Comparison of ENCODE assay signal across 17 cellular contexts in genomic region chr2:47311764-47312503, GRCh38. TPM values are rescaled to one million over a fixed set of nuclear protein-coding genes. Genes with fewer than 3 reads are reported as not detected.
A peak's percentile ranks its signal among the peaks of the same experiment; 100 is the strongest.
DNase-seq lines count a peak whose midpoint lies in the region; ATAC-seq and TF ChIP-seq lines count a peak whose summit lies in the region.
"Had no signal": no experiment of that assay in that cellular context is flagged by ENCODE, and none has a peak within 500 bp of the region (broad histone marks: within the 10 kb centered on the region; RNA-seq: fewer than 3 reads in every experiment).

No MANE protein-coding gene starts in this region.

- H3K9me3 Mint-ChIP-seq in activated B cell treated with CpG ODN at 0.5 μM for 24 hours = no peaks in the 10 kb centered on the region
- H3K9me3 Mint-ChIP-seq: activated CD4-positive, alpha-beta T cell treated with anti-CD3 and anti-CD28 coated beads, Interleukin-2, amount 10 ng/mL, durations not matched to agents 24 days and 14 days; naive thymus-derived CD8-positive, alpha-beta T cell; stimulated activated naive CD8-positive, alpha-beta T cell treated with anti-CD3 and anti-CD28 coated beads, Interleukin-15, Interleukin-2, amounts not matched to agents 100 ng/mL and 50 ng/mL, for 24 hours had no signal

- H3K27me3 ChIP-seq in HL-60 (ENCODE audit: insufficient read depth, poor library complexity, severe bottlenecking) (no peaks in the 10 kb centered on the region), layer of hippocampus (ENCODE audit: control insufficient read depth, insufficient read depth, low read length) (no peaks in the 10 kb centered on the region), subcutaneous abdominal adipose tissue (ENCODE audit: control insufficient read depth in 5 of 5, insufficient read depth in 4 of 5, low read length in 5 of 5) (no peaks in the 10 kb centered on the region)

- H3K27ac ChIP-seq in HL-60 (replicated peaks) = peak overlapping the region; percentile 87
- peak overlapping the region; percentile 99 for H3K27ac ChIP-seq in layer of hippocampus (ENCODE audit: low read depth, low read length)
- peak overlapping the region; percentile 92 for H3K27ac ChIP-seq in subcutaneous abdominal adipose tissue (ENCODE audit: low read depth, low read length)
- H3K27ac ChIP-seq: epithelial cell of prostate had no signal

- H3K4me1 Mint-ChIP-seq in activated B cell treated with CpG ODN at 0.5 μM for 24 hours = peaks cover 46% of the 10 kb centered on the region
- H3K4me1 Mint-ChIP-seq: activated CD4-positive, alpha-beta T cell treated with anti-CD3 and anti-CD28 coated beads, Interleukin-2, amount 10 ng/mL, durations not matched to agents 24 days and 14 days had no signal

- peaks cover 6 to 34% (median 25%) of the 10 kb centered on the region in 5 donors for H3K4me1 ChIP-seq in subcutaneous abdominal adipose tissue (ENCODE audit: control insufficient read depth in 5 of 5, insufficient read depth in 5 of 5, low read length in 5 of 5)

- DNase-seq in HL-60 (ENCODE audit: low read depth in 1 of 2, low spot score in 1 of 2) (no peak), activated B cell treated with CpG ODN at 0.5 μM for 24 hours (no peak), Kasumi-1 (lab: John Stamatoyannopoulos, UW) (no peak)
- DNase-seq in activated effector memory CD4-positive, alpha-beta T cell treated with anti-CD3 and anti-CD28 coated beads, Interleukin-2, amount 50 U/mL, for 16 hours = no peak
- DNase-seq: activated CD4-positive, alpha-beta T cell treated with anti-CD3 and anti-CD28 coated beads, Interleukin-2, amount 10 ng/mL, durations not matched to agents 24 days and 14 days; activated naive CD4-positive, alpha-beta T cell treated with anti-CD3 and anti-CD28 coated beads, Interleukin-2, amount 50 U/mL, for 16 hours; cortex of kidney; GF-D8; naive thymus-derived CD8-positive, alpha-beta T cell; NCI-H2081; NCI-H526 treated with DMSO at 0.1 percent for 48 hours had no signal

- CTCF ChIA-PET in activated B cell treated with CpG ODN at 0.5 μM for 24 hours (lab: Charles Lee) = interaction anchor here (1.5 kb wide), 1 partner anchor 23 kb away, joined by 3 read pairs; no protein-coding TSS in a partner anchor

- peak overlapping the region; percentile 44 for H3K27ac Mint-ChIP-seq in activated B cell treated with CpG ODN at 0.5 μM for 24 hours
- H3K27ac Mint-ChIP-seq: activated CD4-positive, alpha-beta T cell treated with anti-CD3 and anti-CD28 coated beads, Interleukin-2, amount 10 ng/mL, durations not matched to agents 24 days and 14 days; naive thymus-derived CD8-positive, alpha-beta T cell; stimulated activated naive CD8-positive, alpha-beta T cell treated with anti-CD3 and anti-CD28 coated beads, Interleukin-15, Interleukin-2, amounts not matched to agents 100 ng/mL and 50 ng/mL, for 24 hours had no signal

- H3K36me3 ChIP-seq in subcutaneous abdominal adipose tissue (ENCODE audit: control insufficient read depth in 5 of 5, insufficient read depth in 5 of 5, low read length in 5 of 5) = no peaks in the 10 kb centered on the region

- H3K4me3 Mint-ChIP-seq in activated B cell treated with CpG ODN at 0.5 μM for 24 hours = no peak overlapping the region
- H3K4me3 Mint-ChIP-seq: activated CD4-positive, alpha-beta T cell treated with anti-CD3 and anti-CD28 coated beads, Interleukin-2, amount 10 ng/mL, durations not matched to agents 24 days and 14 days; naive thymus-derived CD8-positive, alpha-beta T cell; stimulated activated naive CD8-positive, alpha-beta T cell treated with anti-CD3 and anti-CD28 coated beads, Interleukin-15, Interleukin-2, amounts not matched to agents 100 ng/mL and 50 ng/mL, for 24 hours had no signal

- no peaks in the 10 kb centered on the region for H3K27me3 Mint-ChIP-seq in activated B cell treated with CpG ODN at 0.5 μM for 24 hours
- H3K27me3 Mint-ChIP-seq: stimulated activated naive CD8-positive, alpha-beta T cell treated with anti-CD3 and anti-CD28 coated beads, Interleukin-15, Interleukin-2, amounts not matched to agents 100 ng/mL and 50 ng/mL, for 24 hours had no signal

- H3K4me3 ChIP-seq in HL-60 (replicated peaks; ENCODE audit: insufficient read depth, low read length) (no peak overlapping the region), subcutaneous abdominal adipose tissue (ENCODE audit: low read depth in 1 of 5, low read length in 5 of 5) (no peak overlapping the region)

- intact Hi-C loops in activated B cell treated with CpG ODN at 0.5 μM for 24 hours (cut with micrococcal nuclease) = no loop called here

- TF ChIP-seq CTCF in HL-60 (IDR thresholded peaks at IDR 0.05; ENCODE audit: insufficient read depth, low read length) (no peak), activated B cell treated with CpG ODN at 0.5 μM for 24 hours (IDR thresholded peaks at IDR 0.05) (no peak)

- no peak overlapping the region for H3K9ac ChIP-seq in subcutaneous abdominal adipose tissue (ENCODE audit: low read length in 5 of 5)

- no peaks in the 10 kb centered on the region for H3K36me3 Mint-ChIP-seq in activated B cell treated with CpG ODN at 0.5 μM for 24 hours (ENCODE audit: low read depth)
- H3K36me3 Mint-ChIP-seq: naive thymus-derived CD8-positive, alpha-beta T cell had no signal

- H3K9me3 ChIP-seq in subcutaneous abdominal adipose tissue (ENCODE audit: control insufficient read depth in 5 of 5, low read length in 5 of 5) = no peaks in the 10 kb centered on the region

- ATAC-seq in activated B cell treated with CpG ODN at 0.5 μM for 24 hours (ENCODE audit: low read depth) (no peak), GM21825 (IDR thresholded peaks at IDR 0.05; ENCODE audit: unreplicated experiment) (no peak)
- ATAC-seq: naive thymus-derived CD8-positive, alpha-beta T cell; Panc1 had no signal

- POLR2A ChIA-PET in activated B cell treated with CpG ODN at 0.5 μM for 24 hours (lab: Charles Lee) = no interaction called here

RNA-seq across cellular contexts. Expression of gene EPCAM, which starts 57.2 kb away (rescaled TPM):
- not detected in 2 replicates for total RNA-seq in activated B cell treated with CpG ODN at 0.5 μM for 24 hours
- total RNA-seq: activated CD4-positive, alpha-beta T cell treated with anti-CD3 and anti-CD28 coated beads, Interleukin-2, amount 10 ng/mL, durations not matched to agents 24 days and 14 days; naive thymus-derived CD8-positive, alpha-beta T cell had no signal
